9 cellular contexts compared by ENCODE assay signal in genomic region chr1:156154317-156154749, GRCh38. TPM values are rescaled to one million over a fixed set of nuclear protein-coding genes. Genes with fewer than 3 reads are reported as not detected.
DNase-seq lines count a peak whose midpoint lies in the region; ATAC-seq and TF ChIP-seq lines count a peak whose summit lies in the region.
"Had no signal": no experiment of that assay in that cellular context is flagged by ENCODE, and none has a peak within 500 bp of the region (broad histone marks: within the 10 kb centered on the region; RNA-seq: fewer than 3 reads in every experiment).

No MANE protein-coding gene starts in this region.

- DNase-seq in Caco-2, result no peak
- no peak for DNase-seq in LNCaP clone FGC (ENCODE audit: low read depth)
- DNase-seq in endothelial cell (ENCODE audit: low spot score), result no peak
- peak; percentile 26 to 74 for DNase-seq in stimulated activated effector memory CD8-positive, alpha-beta T cell treated with anti-CD3 and anti-CD28 coated beads, Interleukin-12 subunit alpha, Interleukin-12 subunit beta, amount 100 ng/mL, for 72 hours (ENCODE audit: low spot score in 2 of 2)
- DNase-seq in NCI-H187 treated with DMSO at 0.1 percent for 48 hours (lab: John Stamatoyannopoulos, UW), result no peak
- DNase-seq in G401 (ENCODE audit: low spot score), result no peak
- DNase-seq in DMS 273 treated with DMSO at 0.1 percent for 48 hours (lab: John Stamatoyannopoulos, UW), result no peak

- no peaks in the 10 kb centered on the region for H3K9me3 ChIP-seq in Caco-2
- H3K9me3 ChIP-seq: body of pancreas had no signal

- H3K4me1 ChIP-seq in Caco-2, result no peaks in the 10 kb centered on the region

- H3K27ac Mint-ChIP-seq in Caco-2 (ENCODE audit: unreplicated experiment) (peak overlapping the region; percentile 36), endothelial cell (ENCODE audit: unreplicated experiment) (peak overlapping the region; percentile 24)
- peak overlapping the region; percentile 86 for H3K27ac Mint-ChIP-seq in stimulated activated effector memory CD8-positive, alpha-beta T cell treated with anti-CD3 and anti-CD28 coated beads, Interleukin-12 subunit alpha, Interleukin-12 subunit beta, amount 100 ng/mL, for 72 hours

- no peak for TF ChIP-seq CTCF in Caco-2 (IDR thresholded peaks at IDR 0.05; ENCODE audit: insufficient read depth in 1 of 2, low read depth in 1 of 2, low read length in 1 of 2, severe bottlenecking in 1 of 2, unreplicated experiment in 1 of 2)
- TF ChIP-seq CTCF in LNCaP clone FGC (IDR thresholded peaks at IDR 0.05; ENCODE audit: control insufficient read depth, extremely low read depth, insufficient read depth), result no peak
- TF ChIP-seq CTCF in endothelial cell (IDR thresholded peaks at IDR 0.05; ENCODE audit: unreplicated experiment), result no peak

- intact Hi-C loops in Caco-2 (cut with micrococcal nuclease; ENCODE audit: unreplicated experiment), result no loop called here

- H3K4me1 Mint-ChIP-seq in Caco-2 (ENCODE audit: low read depth, unreplicated experiment) (peaks cover 9% of the 10 kb centered on the region), endothelial cell (ENCODE audit: unreplicated experiment) (peaks cover 59% of the 10 kb centered on the region)
- peaks cover 93% of the 10 kb centered on the region for H3K4me1 Mint-ChIP-seq in stimulated activated effector memory CD8-positive, alpha-beta T cell treated with anti-CD3 and anti-CD28 coated beads, Interleukin-12 subunit alpha, Interleukin-12 subunit beta, amount 100 ng/mL, for 72 hours

- CTCF ChIA-PET in Caco-2 (lab: Charles Lee), result interaction anchor here (0.6 to 1.4 kb wide), 3 partner anchors 39 to 286 kb away, joined by 4 to 5 read pairs (median 5); partner anchors contain the start of gene SLC25A44

- POLR2A ChIA-PET in Caco-2 (lab: Charles Lee), result no interaction called here

- H3K4me3 ChIP-seq in Caco-2 (ENCODE audit: low read depth, low read length), result no peak overlapping the region
- H3K4me3 ChIP-seq in LNCaP clone FGC (ENCODE audit: low read depth, low read length), result peak overlapping the region; percentile 75
- H3K4me3 ChIP-seq: body of pancreas had no signal

- H3K36me3 Mint-ChIP-seq in Caco-2 (ENCODE audit: insufficient read depth, unreplicated experiment), result no peaks in the 10 kb centered on the region
- no peaks in the 10 kb centered on the region for H3K36me3 Mint-ChIP-seq in endothelial cell (ENCODE audit: low read depth, unreplicated experiment)
- H3K36me3 Mint-ChIP-seq in stimulated activated effector memory CD8-positive, alpha-beta T cell treated with anti-CD3 and anti-CD28 coated beads, Interleukin-12 subunit alpha, Interleukin-12 subunit beta, amount 100 ng/mL, for 72 hours, result peaks cover 40% of the 10 kb centered on the region

- peak; percentile 45 for ATAC-seq in GM19372 (IDR thresholded peaks at IDR 0.05; ENCODE audit: low read depth, unreplicated experiment)
- ATAC-seq in stimulated activated effector memory CD8-positive, alpha-beta T cell treated with anti-CD3 and anti-CD28 coated beads, Interleukin-12 subunit alpha, Interleukin-12 subunit beta, amount 100 ng/mL, for 72 hours, result peak; percentile 93
- ATAC-seq: body of pancreas had no signal

- in situ Hi-C loops in G401 (cut with HindIII; ENCODE audit: low sequenced_read_pairs), result no loop called here

- no peak overlapping the region for H3K4me3 Mint-ChIP-seq in Caco-2 (ENCODE audit: unreplicated experiment)
- peak overlapping the region; percentile 44 for H3K4me3 Mint-ChIP-seq in endothelial cell (ENCODE audit: unreplicated experiment)
- H3K4me3 Mint-ChIP-seq in stimulated activated effector memory CD8-positive, alpha-beta T cell treated with anti-CD3 and anti-CD28 coated beads, Interleukin-12 subunit alpha, Interleukin-12 subunit beta, amount 100 ng/mL, for 72 hours, result peak overlapping the region; percentile 79

- H3K36me3 ChIP-seq in Caco-2 (ENCODE audit: control insufficient read depth, insufficient read depth, low read length), result no peaks in the 10 kb centered on the region

- no peaks in the 10 kb centered on the region for H3K9me3 Mint-ChIP-seq in Caco-2 (ENCODE audit: unreplicated experiment)
- no peaks in the 10 kb centered on the region for H3K9me3 Mint-ChIP-seq in endothelial cell (ENCODE audit: unreplicated experiment)
- H3K9me3 Mint-ChIP-seq in stimulated activated effector memory CD8-positive, alpha-beta T cell treated with anti-CD3 and anti-CD28 coated beads, Interleukin-12 subunit alpha, Interleukin-12 subunit beta, amount 100 ng/mL, for 72 hours, result no peaks in the 10 kb centered on the region

- H3K27me3 Mint-ChIP-seq in Caco-2 (ENCODE audit: insufficient read depth, unreplicated experiment) (no peaks in the 10 kb centered on the region), endothelial cell (ENCODE audit: unreplicated experiment) (peaks cover 23% of the 10 kb centered on the region)

- no peaks in the 10 kb centered on the region for H3K27me3 ChIP-seq in Caco-2 (replicated peaks; ENCODE audit: control insufficient read depth, insufficient read depth, low read length)
- H3K27me3 ChIP-seq: body of pancreas had no signal

- no TSS peak for BruUV-seq in Caco-2 (replicated peaks; lab: Mats Ljungman, UMichigan)

RNA-seq across cellular contexts. Expression of gene SEMA4A, which starts 0.9 kb away (rescaled TPM):
- total RNA-seq in Caco-2 (2022), result 0.52 and 1.3 TPM in 2 replicates
- total RNA-seq in endothelial cell (ENCODE audit: unreplicated experiment), result 2.2 TPM
- 1.8 and 2.0 TPM in 2 replicates for total RNA-seq in G401 (2014; rRNA removed; shearing (Covaris generic))

RNA-seq across cellular contexts. Expression of gene SLC25A44, which starts 39.6 kb away (rescaled TPM):
- 29.3 and 31.1 TPM in 2 replicates for total RNA-seq in Caco-2 (2022)
- 22.0 TPM for total RNA-seq in endothelial cell (ENCODE audit: unreplicated experiment)
- total RNA-seq in G401 (2014; rRNA removed; shearing (Covaris generic)), result 7.3 and 11.9 TPM in 2 replicates

RNA-seq across cellular contexts. Expression of gene LMNA, which starts 39.8 kb away (rescaled TPM):
- total RNA-seq in Caco-2 (2022), result 112 and 113 TPM in 2 replicates
- 35.8 TPM for total RNA-seq in endothelial cell (ENCODE audit: unreplicated experiment)
- 314 and 341 TPM in 2 replicates for total RNA-seq in G401 (2014; rRNA removed; shearing (Covaris generic))

RNA-seq across cellular contexts. Expression of gene PMF1, which starts 58.5 kb away (rescaled TPM):
- 90.2 and 95.7 TPM in 2 replicates for total RNA-seq in Caco-2 (2022)
- total RNA-seq in endothelial cell (ENCODE audit: unreplicated experiment), result 51.4 TPM
- 97.2 and 127 TPM in 2 replicates for total RNA-seq in G401 (2014; rRNA removed; shearing (Covaris generic))

Comparison
In these comparisons a context has a peak if more than half of its experiments do, and no peak if none do; other contexts are left out.
1. DNase-seq: peak in stimulated activated effector memory CD8-positive, alpha-beta T cell treated with anti-CD3 and anti-CD28 coated beads, Interleukin-12 subunit alpha, Interleukin-12 subunit beta, amount 100 ng/mL, for 72 hours (2 of 2); none in Caco-2 (0 of 2), LNCaP clone FGC (single experiment), endothelial cell (single experiment), NCI-H187 treated with DMSO at 0.1 percent for 48 hours (single experiment), G401 (single experiment) and DMS 273 treated with DMSO at 0.1 percent for 48 hours (single experiment).
2. H3K27ac Mint-ChIP-seq: peak in every context shown above with its lines; median percentile 86 in stimulated activated effector memory CD8-positive, alpha-beta T cell treated with anti-CD3 and anti-CD28 coated beads, Interleukin-12 subunit alpha, Interleukin-12 subunit beta, amount 100 ng/mL, for 72 hours; 36 in Caco-2; 24 in endothelial cell.